24 cellular contexts compared by ENCODE assay signal in genomic region chrX:153692003-153692402, GRCh38. TPM values are rescaled to one million over a fixed set of nuclear protein-coding genes. Genes with fewer than 3 reads are reported as not detected.
"Had no signal": no experiment of that assay in that cellular context is flagged by ENCODE, and none has a peak within 500 bp of the region (broad histone marks: within the 10 kb centered on the region; RNA-seq: fewer than 3 reads in every experiment).

No MANE protein-coding gene starts in this region.

- H3K9me3 Mint-ChIP-seq: activated naive CD4-positive, alpha-beta T cell treated with anti-CD3 and anti-CD28 coated beads, Interleukin-2, amount 50 U/mL, for 24 hours; WTC11 had no signal

- H3K4me3 Mint-ChIP-seq: activated CD8-positive, alpha-beta T cell treated with anti-CD3 and anti-CD28 coated beads, Interleukin-2, amount 10 ng/mL, durations not matched to agents 7 days and 5 days; activated naive CD4-positive, alpha-beta T cell treated with anti-CD3 and anti-CD28 coated beads, Interleukin-2, amount 50 U/mL, for 24 hours; T-helper 17 cell; WTC11 had no signal

- H3K4me3 ChIP-seq: ascending aorta, body of pancreas, PC-9 had no signal

- H3K4me1 Mint-ChIP-seq: activated naive CD4-positive, alpha-beta T cell treated with anti-CD3 and anti-CD28 coated beads, Interleukin-2, amount 50 U/mL, for 24 hours; WTC11 had no signal

- H3K36me3 ChIP-seq: ascending aorta had no signal

- H3K36me3 Mint-ChIP-seq: activated naive CD4-positive, alpha-beta T cell treated with anti-CD3 and anti-CD28 coated beads, Interleukin-2, amount 50 U/mL, for 24 hours had no signal

- H3K27ac ChIP-seq: ascending aorta, body of pancreas, KMS-11, PC-9 had no signal

- H3K27me3 Mint-ChIP-seq: activated naive CD4-positive, alpha-beta T cell treated with anti-CD3 and anti-CD28 coated beads, Interleukin-2, amount 50 U/mL, for 24 hours; T-helper 17 cell had no signal

- H3K27me3 ChIP-seq: ascending aorta, body of pancreas had no signal

- H3K9ac ChIP-seq: KMS-11 had no signal

- DNase-seq: activated CD4-positive, alpha-beta T cell treated with anti-CD3 and anti-CD28 coated beads for 48 hours; activated CD4-positive, alpha-beta T cell treated with anti-CD3 and anti-CD28 coated beads, Interleukin-2, amount 50 U/mL, for 4 hours; activated CD4-positive, CD25-positive, alpha-beta regulatory T cell treated with anti-CD3 and anti-CD28 coated beads, Interleukin-2, amount 50 U/mL, for 72 hours; activated CD8-positive, alpha-beta memory T cell treated with anti-CD3 and anti-CD28 coated beads, Interleukin-2, amount 50 U/mL, for 48 hours; activated CD8-positive, alpha-beta T cell treated with anti-CD3 and anti-CD28 coated beads, Interleukin-2, amount 10 ng/mL, durations not matched to agents 7 days and 5 days; activated T-cell treated with anti-CD3 and anti-CD28 coated beads, Interleukin-2, amount 50 U/mL, for 1 hour; central memory CD4-positive, alpha-beta T cell; NCI-H1694 treated with DMSO at 0.1 percent for 48 hours; NCI-H2029 treated with DMSO at 0.1 percent for 48 hours; NCI-H345; NCI-H510A; NCI-H526 treated with DMSO at 0.1 percent for 48 hours; NCI-H82; SIG-M5; T-helper 17 cell; T-helper 9 cell had no signal

- FAIRE-seq: bronchial epithelial cell had no signal

- H3K4me1 ChIP-seq: ascending aorta had no signal

- H3K27ac Mint-ChIP-seq: activated CD8-positive, alpha-beta T cell treated with anti-CD3 and anti-CD28 coated beads, Interleukin-2, amount 10 ng/mL, durations not matched to agents 7 days and 5 days; activated naive CD4-positive, alpha-beta T cell treated with anti-CD3 and anti-CD28 coated beads, Interleukin-2, amount 50 U/mL, for 24 hours; T-helper 17 cell; WTC11 had no signal

- H3K9me3 ChIP-seq: ascending aorta, body of pancreas had no signal

- ATAC-seq: activated CD8-positive, alpha-beta T cell treated with anti-CD3 and anti-CD28 coated beads, Interleukin-2, amount 10 ng/mL, durations not matched to agents 7 days and 5 days; body of pancreas; T-helper 17 cell; WTC11 had no signal

RNA-seq across cellular contexts. Expression of gene PNCK, which starts 18.4 kb away (rescaled TPM):
- total RNA-seq: body of pancreas, MCF 10A had no signal

RNA-seq across cellular contexts. Expression of gene DUSP9, which starts 45.0 kb away (rescaled TPM):
- total RNA-seq: activated CD8-positive, alpha-beta T cell treated with anti-CD3 and anti-CD28 coated beads, Interleukin-2, amount 10 ng/mL, durations not matched to agents 7 days and 5 days; ascending aorta; body of pancreas; MCF 10A; T-helper 17 cell had no signal
